Comparison of ENCODE assay signal across 8 cellular contexts in genomic region chr1:173867753-173868265, GRCh38. TPM values are rescaled to one million over a fixed set of nuclear protein-coding genes. Genes with fewer than 3 reads are reported as not detected.
DNase-seq lines count a peak whose midpoint lies in the region; ATAC-seq, FAIRE-seq and TF ChIP-seq lines count a peak whose summit lies in the region.

TSS of gene GAS5 (minus strand) at chr1:173867989.

- H3K4me2 ChIP-seq in OCI-LY1 (ENCODE audit: low read length), result peak within 1 kb of the TSS; percentile 97
- peak within 1 kb of the TSS; percentile 95 for H3K4me2 ChIP-seq in endothelial cell of umbilical vein (ENCODE audit: insufficient read depth, low read length)

- POLR2A ChIA-PET in endothelial cell of umbilical vein (lab: Charles Lee), result interaction anchor here (0.6 to 2.5 kb wide), 14 partner anchors 10 to 1337 kb away, joined by 3 to 18 read pairs (median 4); partner anchors contain the start of genes CENPL, DARS2, KLHL20 and RC3H1

- ATAC-seq in GM21390 (IDR thresholded peaks at IDR 0.05; ENCODE audit: unreplicated experiment), result peak; percentile 60

- 0 out of 2 replicates have a peak, but pooled peaks cover 4% of the 10 kb centered on the region for H3K4me1 ChIP-seq in HUES6 (ENCODE audit: control insufficient read depth, insufficient read depth, low read length)
- peaks cover 66% of the 10 kb centered on the region for H3K4me1 ChIP-seq in OCI-LY1 (ENCODE audit: insufficient read depth, low read length, severe bottlenecking)
- peaks cover 48% of the 10 kb centered on the region for H3K4me1 ChIP-seq in endothelial cell of umbilical vein (ENCODE audit: control insufficient read depth, extremely low read depth, insufficient read depth, low read length)

- H3F3A ChIP-seq in OCI-LY1 (ENCODE audit: insufficient read depth, low read length), result peaks cover 34% of the 10 kb centered on the region; the same call in 1 of the 2 replicates

- dilution Hi-C loops in endothelial cell of umbilical vein (cut with MboI; ENCODE audit: extremely low pct_ligation_motif_present, low sequenced_read_pairs), result no loop called here

- H3K4me3 ChIP-seq in HUES6 (ENCODE audit: low read depth, low read length) (peak within 1 kb of the TSS; percentile 97), OCI-LY1 (ENCODE audit: low read depth, low read length, poor library complexity, severe bottlenecking) (peak within 1 kb of the TSS; percentile 90), endothelial cell of umbilical vein (replicated peaks in 1 of 3; ENCODE audit: insufficient read depth in 1 of 3, low read depth in 1 of 3, low read length in 3 of 3) (peak within 1 kb of the TSS; percentile 36 to 99 (median 90))

- H3K79me2 ChIP-seq in OCI-LY1 (ENCODE audit: insufficient read depth, low read length) (peaks cover 21% of the 10 kb centered on the region), endothelial cell of umbilical vein (ENCODE audit: control insufficient read depth, insufficient read depth, low read length) (peaks cover 37% of the 10 kb centered on the region)

- H3K27me3 ChIP-seq in HUES6 (ENCODE audit: control insufficient read depth, insufficient read depth, low read length) (no peaks in the 10 kb centered on the region), OCI-LY1 (ENCODE audit: insufficient read depth, low read length) (no peaks in the 10 kb centered on the region), endothelial cell of umbilical vein (ENCODE audit: control insufficient read depth in 2 of 2, insufficient read depth in 2 of 2, low read length in 2 of 2) (no peaks in the 10 kb centered on the region)

- H3K9me2 ChIP-seq in OCI-LY1 (ENCODE audit: low read depth, low read length), result no peaks in the 10 kb centered on the region

- peak; percentile 93 for FAIRE-seq in endothelial cell of umbilical vein (lab: Jason Lieb, UNC)

- intact Hi-C loops in endothelial cell of umbilical vein (cut with micrococcal nuclease), result loop anchor here (1.0 to 5.0 kb wide), 8 partner anchors 15 to 1129 kb away; partner anchors contain the start of genes CACYBP, CENPL, DARS2 and PRDX6

- H3K9me1 ChIP-seq in endothelial cell of umbilical vein (replicated peaks; ENCODE audit: control insufficient read depth, extremely low read depth, insufficient read depth, low read length), result no peaks in the 10 kb centered on the region

- TF ChIP-seq CTCF in OCI-LY1 (IDR thresholded peaks at IDR 0.05; ENCODE audit: low read length) (no peak), endothelial cell of umbilical vein (IDR thresholded peaks at IDR 0.05; ENCODE audit: extremely low read depth in 1 of 2, insufficient read depth in 1 of 2, low read depth in 1 of 2, low read length in 2 of 2) (no peak)

- H3K36me3 ChIP-seq in HUES6 (ENCODE audit: control insufficient read depth, insufficient read depth, low read length), result peaks cover 62% of the 10 kb centered on the region
- H3K36me3 ChIP-seq in OCI-LY1 (ENCODE audit: insufficient read depth, low read length), result peaks cover 49% of the 10 kb centered on the region
- H3K36me3 ChIP-seq in endothelial cell of umbilical vein (ENCODE audit: control insufficient read depth in 2 of 2, extremely low read depth in 1 of 2, insufficient read depth in 2 of 2, low read length in 2 of 2), result peaks cover 15 to 39% of the 10 kb centered on the region in 2 experiments

- no peaks in the 10 kb centered on the region for H3K9me3 ChIP-seq in HUES6 (ENCODE audit: control insufficient read depth, insufficient read depth, low read depth, low read length)
- no peaks in the 10 kb centered on the region for H3K9me3 ChIP-seq in OCI-LY1 (ENCODE audit: low read length)
- no peaks in the 10 kb centered on the region for H3K9me3 ChIP-seq in endothelial cell of umbilical vein (replicated peaks; ENCODE audit: control insufficient read depth, insufficient read depth, low read length)

- DNase-seq in Caki2 (ENCODE audit: low read depth) (peak; percentile 98), activated T-cell treated with anti-CD3 and anti-CD28 coated beads for 24 hours (ENCODE audit: low read depth) (peak; percentile 100), endothelial cell of umbilical vein (ENCODE audit: low read depth, low spot score) (peak; percentile 99), middle frontal gyrus (ENCODE audit: extremely low spot score, low spot score) (peak; percentile 96)
- peak; percentile 98 to 99 for DNase-seq in stimulated activated CD8-positive, alpha-beta memory T cell treated with anti-CD3 and anti-CD28 coated beads, Interleukin-2, amount 100 ng/mL, for 48 hours (ENCODE audit: low read depth in 2 of 2)

- H2AFZ ChIP-seq in OCI-LY1 (ENCODE audit: low read length), result no peak within 1 kb of the TSS
- peak within 1 kb of the TSS; percentile 34 for H2AFZ ChIP-seq in endothelial cell of umbilical vein (ENCODE audit: low read depth, low read length)

- H3K9ac ChIP-seq in HUES6 (ENCODE audit: low read length) (peak within 1 kb of the TSS; percentile 98), OCI-LY1 (ENCODE audit: low read length) (peak within 1 kb of the TSS; percentile 87), endothelial cell of umbilical vein (replicated peaks; ENCODE audit: extremely low read depth, insufficient read depth, low read length) (peak within 1 kb of the TSS; percentile 74)

- CTCF ChIA-PET in endothelial cell of umbilical vein (lab: Charles Lee), result interaction anchor here (1.0 to 2.1 kb wide), 2 partner anchors 10 to 437 kb away, joined by 3 to 6 read pairs; no protein-coding TSS in a partner anchor

- H3K27ac ChIP-seq in HUES6 (ENCODE audit: low read depth, low read length), result peak within 1 kb of the TSS; percentile 96
- peak within 1 kb of the TSS; percentile 85 for H3K27ac ChIP-seq in OCI-LY1 (ENCODE audit: low read depth, low read length, poor library complexity, severe bottlenecking)
- peak within 1 kb of the TSS; percentile 64 for H3K27ac ChIP-seq in endothelial cell of umbilical vein (ENCODE audit: insufficient read depth, low read depth, low read length)

- in situ Hi-C loops in Caki2 (cut with HindIII; ENCODE audit: low pct_unique_long_range_greater_than_20kb, low sequenced_read_pairs), result no loop called here

- TF ChIP-seq POLR2A in endothelial cell of umbilical vein (IDR thresholded peaks at IDR 0.05; ENCODE audit: low read depth, low read length), result peak; percentile 100

- BruUV-seq in endothelial cell of umbilical vein (replicated peaks; lab: Mats Ljungman, UMichigan), result no TSS peak

- H4K20me1 ChIP-seq in OCI-LY1 (ENCODE audit: insufficient read depth, low read length), result no peaks in the 10 kb centered on the region
- peaks cover 8% of the 10 kb centered on the region for H4K20me1 ChIP-seq in endothelial cell of umbilical vein (replicated peaks; ENCODE audit: control insufficient read depth, extremely low read depth, insufficient read depth, low read length)

TF ChIP-seq in endothelial cell of umbilical vein, 7 proteins besides CTCF, POLR2A, EP300 and RAD21:
- TF ChIP-seq EZH2 (IDR thresholded peaks at IDR 0.05; ENCODE audit: borderline replicate concordance, low read depth, low read length, severe bottlenecking) (no peak), JUN (IDR thresholded peaks at IDR 0.05; ENCODE audit: borderline replicate concordance, insufficient read depth, insufficient read length, low read depth) (peak; percentile 66), GATA2 (IDR thresholded peaks at IDR 0.05; ENCODE audit: insufficient read depth, insufficient read length, low read depth, low read length) (no peak), POLR2AphosphoS5 (IDR thresholded peaks at IDR 0.05; ENCODE audit: insufficient read depth, low read depth, low read length) (peak; percentile 100), MYC (IDR thresholded peaks at IDR 0.05; ENCODE audit: low read depth, low read length) (no peak), FOS (IDR thresholded peaks at IDR 0.05; ENCODE audit: borderline replicate concordance, insufficient read depth, low read length) (no peak)
- TF ChIP-seq, protein P1, sequence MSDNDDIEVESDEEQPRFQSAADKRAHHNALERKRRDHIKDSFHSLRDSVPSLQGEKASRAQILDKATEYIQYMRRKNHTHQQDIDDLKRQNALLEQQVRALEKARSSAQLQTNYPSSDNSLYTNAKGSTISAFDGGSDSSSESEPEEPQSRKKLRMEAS (IDR thresholded peaks at IDR 0.05; ENCODE audit: insufficient read depth, insufficient read length), result peak; percentile 76

RNA-seq across cellular contexts. Expression of gene GAS5, which starts in this region (rescaled TPM):
- total RNA-seq in Caki2 (2014; rRNA removed; shearing (Covaris generic); ENCODE audit: low replicate concordance), result 193 and 209 TPM in 2 replicates
- 302 and 343 TPM in 2 replicates for total RNA-seq in endothelial cell of umbilical vein
- polyA plus RNA-seq in endothelial cell of umbilical vein, result 411 and 492 TPM in 2 replicates
- 608 and 704 TPM in 2 replicates for polyA plus RNA-seq in endothelial cell of umbilical vein (2011; cell fraction: cytosol; rRNA removed)
- 1,117 and 1,410 TPM in 2 replicates for polyA plus RNA-seq in endothelial cell of umbilical vein (2011; cell fraction: nucleus; rRNA removed)
- polyA plus RNA-seq in endothelial cell of umbilical vein (2012), result 417 and 489 TPM in 2 replicates
- polyA minus RNA-seq in endothelial cell of umbilical vein, result 259 and 269 TPM in 2 replicates
- polyA minus RNA-seq in endothelial cell of umbilical vein (2011; cell fraction: cytosol; rRNA and poly(A)+ RNA removed), result 308 TPM
- 492 and 652 TPM in 2 replicates for polyA minus RNA-seq in endothelial cell of umbilical vein (2011; cell fraction: nucleus; rRNA and poly(A)+ RNA removed)

Comparison
In these comparisons a context has a peak if more than half of its experiments do, and no peak if none do; other contexts are left out.
1. Peak in every context shown above with its lines: DNase-seq, ATAC-seq, H3K4me3 ChIP-seq and H3K27ac ChIP-seq.